ENCODE assay signal across 11 cellular contexts in genomic region chr5:180330810-180331646, GRCh38. TPM values are rescaled to one million over a fixed set of nuclear protein-coding genes. Genes with fewer than 3 reads are reported as not detected.
A peak's percentile ranks its signal among the peaks of the same experiment; 100 is the strongest.
DNase-seq lines count a peak whose midpoint lies in the region; ATAC-seq and TF ChIP-seq lines count a peak whose summit lies in the region.
"Had no signal": no experiment of that assay in that cellular context is flagged by ENCODE, and none has a peak within 500 bp of the region (broad histone marks: within the 10 kb centered on the region; RNA-seq: fewer than 3 reads in every experiment).

No MANE protein-coding gene starts in this region.

- no peak for TF ChIP-seq CTCF in RWPE2 (IDR thresholded peaks at IDR 0.05; ENCODE audit: poor library complexity, severe bottlenecking)
- no peak for TF ChIP-seq CTCF in ovary (IDR thresholded peaks at IDR 0.05)
- TF ChIP-seq CTCF in GM10266 (IDR thresholded peaks at IDR 0.05; ENCODE audit: control insufficient read depth, insufficient read depth, low read depth, missing control alignments): no peak

- H3K9me3 ChIP-seq in RWPE2 (ENCODE audit: severe bottlenecking) (no peaks in the 10 kb centered on the region), ovary (no peaks in the 10 kb centered on the region)

- peaks cover 29% of the 10 kb centered on the region for H3K4me1 ChIP-seq in RWPE2 (ENCODE audit: insufficient read depth, poor library complexity, severe bottlenecking)
- peaks cover 7% of the 10 kb centered on the region for H3K4me1 ChIP-seq in ovary (ENCODE audit: insufficient read depth)

- H3K27ac ChIP-seq in RWPE2 (ENCODE audit: poor library complexity, severe bottlenecking): peak overlapping the region; percentile 71
- peak overlapping the region; percentile 4 to 75 for H3K27ac ChIP-seq in ovary
- H3K27ac ChIP-seq in caudate nucleus (ENCODE audit: low read depth, low read length): no peak overlapping the region

- H3K36me3 ChIP-seq in RWPE2 (ENCODE audit: low read depth) (no peaks in the 10 kb centered on the region), ovary (no peaks in the 10 kb centered on the region)

- WGBS in ovary, 3 donors: 20 to 23% (median 22%) methylated on average over 16 of the region's 16 CpGs

- no peak for TF ChIP-seq POLR2A in ovary (IDR thresholded peaks at IDR 0.05)

- H3K27me3 ChIP-seq in RWPE2 (ENCODE audit: insufficient read depth, poor library complexity, severe bottlenecking) (no peaks in the 10 kb centered on the region), ovary (no peaks in the 10 kb centered on the region)

- TF ChIP-seq EP300 in ovary (IDR thresholded peaks at IDR 0.05): peak; percentile 85

- intact Hi-C loops in ovary (cut with DNase I): no loop called here

- peak; percentile 7 for DNase-seq in COLO829 (ENCODE audit: low spot score)
- DNase-seq in RWPE2 (ENCODE audit: low spot score): peak; percentile 92
- peak; percentile 94 for DNase-seq in fibroblast of peridontal ligament (ENCODE audit: extremely low read depth)
- peak; percentile 66 to 92 (median 76) for DNase-seq in ovary
- DNase-seq in GM10266 (ENCODE audit: extremely low spot score): no peak
- DNase-seq in caudate nucleus (lab: John Stamatoyannopoulos, UW): no peak
- DNase-seq: activated CD4-positive, alpha-beta T cell treated with anti-CD3 and anti-CD28 coated beads, Interleukin-2, amount 50 U/mL, for 48 hours; NCI-H2081 treated with DMSO at 0.1 percent for 48 hours; stimulated activated CD4-positive, alpha-beta T cell treated with anti-CD3 and anti-CD28 coated beads, Interleukin-4, amount 100 ng/mL, for 1 hour had no signal

- H3K4me3 ChIP-seq in RWPE2 (ENCODE audit: severe bottlenecking): no peak overlapping the region
- no peak overlapping the region for H3K4me3 ChIP-seq in ovary

- ATAC-seq in RWPE2 (ENCODE audit: low read depth) (peak; percentile 79), HG02938 (IDR thresholded peaks at IDR 0.05; ENCODE audit: unreplicated experiment) (no peak), HG02973 (IDR thresholded peaks at IDR 0.05; ENCODE audit: unreplicated experiment) (no peak)

RNA-seq across cellular contexts. Expression of gene GFPT2, which starts 22.1 kb away (rescaled TPM):
- 100 to 1,000 TPM in 1 of 7 donors, 10 to 100 TPM in 6; 34.0 to 135 (median 42.4) TPM for total RNA-seq in ovary
- polyA plus RNA-seq in ovary: 10 to 100 TPM; 18.5 to 29.2 TPM

RNA-seq across cellular contexts. Expression of gene MAPK9, which starts 39.1 kb away (rescaled TPM):
- total RNA-seq in ovary: 10 to 100 TPM; 25.6 to 35.9 (median 33.4) TPM
- polyA plus RNA-seq in ovary: 10 to 100 TPM; 12.8 to 28.8 TPM

Comparison
In these comparisons a context has a peak if more than half of its experiments do, and no peak if none do; other contexts are left out.
1. DNase-seq: peak in COLO829 (single experiment), RWPE2 (single experiment), fibroblast of peridontal ligament (single experiment) and ovary (5 of 5); none in GM10266 (single experiment) and caudate nucleus (0 of 61).